ENCODE assay signal across 20 cellular contexts in the genomic region with DNA sequence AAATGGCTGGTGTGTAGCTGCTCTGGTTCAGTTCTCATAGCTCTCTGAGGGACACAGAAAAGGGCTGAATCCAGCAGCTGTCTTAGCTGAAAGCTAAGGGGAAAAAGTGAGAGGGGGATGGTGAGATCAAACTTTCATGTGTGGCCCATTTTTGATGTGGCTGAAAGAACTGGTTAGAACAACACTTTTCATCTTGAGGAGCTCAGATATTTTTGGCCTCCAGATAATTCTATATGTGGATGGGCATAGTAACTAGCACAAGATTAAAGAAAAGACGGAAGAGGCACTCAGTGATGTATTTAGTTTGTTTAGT.
A peak's percentile ranks its signal among the peaks of the same experiment; 100 is the strongest.
DNase-seq lines count a peak whose midpoint lies in the region; ATAC-seq, FAIRE-seq and TF ChIP-seq lines count a peak whose summit lies in the region.
"Had no signal": no experiment of that assay in that cellular context is flagged by ENCODE, and none has a peak within 500 bp of the region (broad histone marks: within the 10 kb centered on the region; RNA-seq: fewer than 3 reads in every experiment).

No MANE protein-coding gene starts in this region.

- no peak for FAIRE-seq in astrocyte (lab: Jason Lieb, UNC)
- FAIRE-seq: A549, RCC 7860 had no signal

- no peak for TF ChIP-seq CTCF in astrocyte (IDR thresholded peaks at IDR 0.05; ENCODE audit: insufficient read depth, low read depth, low read length)

- no peaks in the 10 kb centered on the region for H4K20me1 ChIP-seq in astrocyte (ENCODE audit: insufficient read depth, low read length)

- no peak overlapping the region for H3K4me3 ChIP-seq in astrocyte (ENCODE audit: insufficient read depth, low read depth, low read length)
- H3K4me3 ChIP-seq: A549, hepatocyte had no signal

- peak overlapping the region; percentile 58 for H3K27ac ChIP-seq in KOPT-K1 (ENCODE audit: low read depth, low read length, poor library complexity, severe bottlenecking)
- H3K27ac ChIP-seq in astrocyte (ENCODE audit: low read depth, low read length): peak overlapping the region; percentile 46
- H3K27ac ChIP-seq: A549, hepatocyte, HL-60, parathyroid adenoma had no signal

- H2AFZ ChIP-seq in astrocyte (ENCODE audit: low read depth, low read length): peak overlapping the region; percentile 12
- H2AFZ ChIP-seq: hepatocyte, parathyroid adenoma had no signal

- CTCF ChIA-PET in activated CD4-positive, alpha-beta T cell treated with anti-CD3 and anti-CD28 coated beads, Interleukin-2, amount 10 ng/mL, durations not matched to agents 7 days and 5 days (lab: Charles Lee): no interaction called here

- no peaks in the 10 kb centered on the region for H3K9me3 ChIP-seq in KOPT-K1 (ENCODE audit: insufficient read depth, low read length, poor library complexity, severe bottlenecking)
- no peaks in the 10 kb centered on the region for H3K9me3 ChIP-seq in astrocyte (ENCODE audit: insufficient read depth, low read depth, low read length)
- H3K9me3 ChIP-seq: A549 had no signal

- peaks cover 16% of the 10 kb centered on the region for H3K4me1 ChIP-seq in astrocyte (ENCODE audit: insufficient read depth, low read length)
- H3K4me1 ChIP-seq: A549, parathyroid adenoma had no signal

- H3K4me2 ChIP-seq in astrocyte (ENCODE audit: low read length): peak overlapping the region; percentile 68
- H3K4me2 ChIP-seq: A549, hepatocyte had no signal

- H3K79me2 ChIP-seq in astrocyte (ENCODE audit: insufficient read depth, low read length): no peaks in the 10 kb centered on the region
- H3K79me2 ChIP-seq: hepatocyte, parathyroid adenoma had no signal

- H3K36me3 Mint-ChIP-seq in activated CD4-positive, alpha-beta T cell treated with anti-CD3 and anti-CD28 coated beads, Interleukin-2, amount 10 ng/mL, durations not matched to agents 7 days and 5 days (ENCODE audit: low read depth): no peaks in the 10 kb centered on the region
- H3K36me3 Mint-ChIP-seq in astrocyte (ENCODE audit: low read depth, unreplicated experiment): no peaks in the 10 kb centered on the region
- peaks cover 0 to 3% of the 10 kb centered on the region in 2 donors for H3K36me3 Mint-ChIP-seq in stimulated activated naive B cell treated with anti-CD40 and anti-IgM and Interleukin-4, amounts not matched to agents 10 μg/mL and 1 μg/mL and 100 μg/mL, for 72 hours
- H3K36me3 Mint-ChIP-seq: brain had no signal

- POLR2A ChIA-PET in activated CD4-positive, alpha-beta T cell treated with anti-CD3 and anti-CD28 coated beads, Interleukin-2, amount 10 ng/mL, durations not matched to agents 7 days and 5 days (lab: Charles Lee): interaction anchor here (0.6 kb wide), 1 partner anchor 53 kb away, joined by 7 read pairs; no protein-coding TSS in a partner anchor

- no peak for ATAC-seq in stimulated activated naive B cell treated with anti-CD40 and anti-IgM and Interleukin-4, amounts not matched to agents 10 μg/mL and 1 μg/mL and 100 μg/mL, for 72 hours (replicated peaks)
- ATAC-seq in esophagus mucosa (no peak), GM21825 (IDR thresholded peaks at IDR 0.05; ENCODE audit: unreplicated experiment) (no peak)
- ATAC-seq: A549; activated CD4-positive, CD25-positive, alpha-beta regulatory T cell treated with anti-CD3 and anti-CD28 coated beads, Interleukin-2, amount 50 U/mL, for 24 hours; left cardiac atrium had no signal

- no peaks in the 10 kb centered on the region for H3K27me3 ChIP-seq in astrocyte (ENCODE audit: insufficient read depth, low read length)
- H3K27me3 ChIP-seq: hepatocyte had no signal

- H3K9ac ChIP-seq in astrocyte (ENCODE audit: low read length): no peak overlapping the region
- H3K9ac ChIP-seq: parathyroid adenoma had no signal

- H3K27me3 Mint-ChIP-seq in activated CD4-positive, alpha-beta T cell treated with anti-CD3 and anti-CD28 coated beads, Interleukin-2, amount 10 ng/mL, durations not matched to agents 7 days and 5 days: peaks cover 5% of the 10 kb centered on the region
- no peaks in the 10 kb centered on the region for H3K27me3 Mint-ChIP-seq in astrocyte (ENCODE audit: low read depth, unreplicated experiment)
- H3K27me3 Mint-ChIP-seq in stimulated activated naive B cell treated with anti-CD40 and anti-IgM and Interleukin-4, amounts not matched to agents 10 μg/mL and 1 μg/mL and 100 μg/mL, for 72 hours: no peaks in the 10 kb centered on the region
- H3K27me3 Mint-ChIP-seq: brain had no signal

- H3K4me1 Mint-ChIP-seq in activated CD4-positive, alpha-beta T cell treated with anti-CD3 and anti-CD28 coated beads, Interleukin-2, amount 10 ng/mL, durations not matched to agents 7 days and 5 days: peaks cover 46% of the 10 kb centered on the region
- peaks cover 18% of the 10 kb centered on the region for H3K4me1 Mint-ChIP-seq in astrocyte (ENCODE audit: low read depth, unreplicated experiment)
- H3K4me1 Mint-ChIP-seq in stimulated activated naive B cell treated with anti-CD40 and anti-IgM and Interleukin-4, amounts not matched to agents 10 μg/mL and 1 μg/mL and 100 μg/mL, for 72 hours: peaks cover 32 to 51% of the 10 kb centered on the region in 2 donors

- peak overlapping the region; percentile 4 for H3K4me3 Mint-ChIP-seq in activated CD4-positive, alpha-beta T cell treated with anti-CD3 and anti-CD28 coated beads, Interleukin-2, amount 10 ng/mL, durations not matched to agents 7 days and 5 days
- no peak overlapping the region for H3K4me3 Mint-ChIP-seq in astrocyte (ENCODE audit: unreplicated experiment)
- no peak overlapping the region for H3K4me3 Mint-ChIP-seq in stimulated activated naive B cell treated with anti-CD40 and anti-IgM and Interleukin-4, amounts not matched to agents 10 μg/mL and 1 μg/mL and 100 μg/mL, for 72 hours
- H3K4me3 Mint-ChIP-seq: brain had no signal

- H3K36me3 ChIP-seq in KOPT-K1 (ENCODE audit: insufficient read depth, low read length) (no peaks in the 10 kb centered on the region), astrocyte (ENCODE audit: insufficient read depth, low read length) (no peaks in the 10 kb centered on the region)

- no peaks in the 10 kb centered on the region for H3K9me3 Mint-ChIP-seq in activated CD4-positive, alpha-beta T cell treated with anti-CD3 and anti-CD28 coated beads, Interleukin-2, amount 10 ng/mL, durations not matched to agents 7 days and 5 days
- no peaks in the 10 kb centered on the region for H3K9me3 Mint-ChIP-seq in astrocyte (ENCODE audit: unreplicated experiment)
- peaks cover 0 to 2% of the 10 kb centered on the region in 2 donors for H3K9me3 Mint-ChIP-seq in stimulated activated naive B cell treated with anti-CD40 and anti-IgM and Interleukin-4, amounts not matched to agents 10 μg/mL and 1 μg/mL and 100 μg/mL, for 72 hours
- H3K9me3 Mint-ChIP-seq: brain had no signal

- peak; percentile 37 for DNase-seq in activated CD4-positive, alpha-beta T cell treated with anti-CD3 and anti-CD28 coated beads, Interleukin-2, amount 10 ng/mL, durations not matched to agents 7 days and 5 days
- no peak for DNase-seq in activated CD4-positive, alpha-beta T cell treated with anti-CD3 and anti-CD28 coated beads for 1 hour
- no peak for DNase-seq in astrocyte (ENCODE audit: low read depth)
- DNase-seq in stimulated activated naive B cell treated with anti-CD40 and anti-IgM and Interleukin-4, amounts not matched to agents 10 μg/mL and 1 μg/mL and 100 μg/mL, for 72 hours: no peak
- no peak for DNase-seq in stimulated activated CD4-positive, alpha-beta T cell treated with anti-CD3 and anti-CD28 coated beads, Interleukin-12 subunit alpha, Interleukin-12 subunit beta, amount 100 ng/mL, for 4 hours
- DNase-seq: GF-D8, left cardiac atrium, NCI-H2029, NCI-H526, SW 1271 had no signal

- H3K27ac Mint-ChIP-seq in activated CD4-positive, alpha-beta T cell treated with anti-CD3 and anti-CD28 coated beads, Interleukin-2, amount 10 ng/mL, durations not matched to agents 7 days and 5 days: peak overlapping the region; percentile 34
- H3K27ac Mint-ChIP-seq in astrocyte (ENCODE audit: unreplicated experiment): no peak overlapping the region
- peak overlapping the region; percentile 81 for H3K27ac Mint-ChIP-seq in stimulated activated naive B cell treated with anti-CD40 and anti-IgM and Interleukin-4, amounts not matched to agents 10 μg/mL and 1 μg/mL and 100 μg/mL, for 72 hours
